ENCODE assay signal across 20 cellular contexts in genomic region chr4:185920691-185921260, GRCh38.
DNase-seq lines count a peak whose midpoint lies in the region; ATAC-seq and TF ChIP-seq lines count a peak whose summit lies in the region.
"Had no signal": no experiment of that assay in that cellular context is flagged by ENCODE, and none has a peak within 500 bp of the region (broad histone marks: within the 10 kb centered on the region; RNA-seq: fewer than 3 reads in every experiment).

No MANE protein-coding gene starts in this region.

- intact Hi-C loops in left cardiac atrium (cut with DNase I), result no loop called here
- intact Hi-C loops in PC-9 (cut with micrococcal nuclease; ENCODE audit: unreplicated experiment), result no loop called here
- intact Hi-C loops in esophagus muscularis mucosa (cut with DNase I), result no loop called here
- intact Hi-C loops in activated T-helper 2 cell treated with anti-CD3 and anti-CD28 coated beads, Interferon-gamma antibody, Interleukin-2, Interleukin-4, amounts not matched to agents 10 μg/mL and 5 μg/mL and 100 μg/mL, durations not matched to agents 14 hours and 24 hours and 36 hours (cut with micrococcal nuclease), result no loop called here

- peak overlapping the region; percentile 87 for H3K27ac ChIP-seq in cardiac muscle cell
- no peak overlapping the region for H3K27ac ChIP-seq in HEK293 (ENCODE audit: extremely low read depth, low read depth, low read length)
- peak overlapping the region; percentile 43 for H3K27ac ChIP-seq in PC-9
- peak overlapping the region; percentile 64 for H3K27ac ChIP-seq in mesodermal cell (ENCODE audit: low read depth, low read length, severe bottlenecking)
- H3K27ac ChIP-seq in esophagus muscularis mucosa (replicated peaks in 1 of 4), result no peak overlapping the region
- no peak overlapping the region for H3K27ac ChIP-seq in Peyer's patch
- H3K27ac ChIP-seq: 22Rv1 had no signal

- no peaks in the 10 kb centered on the region for H3K9me3 Mint-ChIP-seq in activated T-helper 2 cell treated with anti-CD3 and anti-CD28 coated beads, Interferon-gamma antibody, Interleukin-2, Interleukin-4, amounts not matched to agents 10 μg/mL and 5 μg/mL and 100 μg/mL, durations not matched to agents 14 hours and 24 hours and 36 hours

- no peak overlapping the region for H3K27ac Mint-ChIP-seq in activated T-helper 2 cell treated with anti-CD3 and anti-CD28 coated beads, Interferon-gamma antibody, Interleukin-2, Interleukin-4, amounts not matched to agents 10 μg/mL and 5 μg/mL and 100 μg/mL, durations not matched to agents 14 hours and 24 hours and 36 hours
- H3K27ac Mint-ChIP-seq: GM23338 had no signal

- H3K36me3 Mint-ChIP-seq in activated T-helper 2 cell treated with anti-CD3 and anti-CD28 coated beads, Interferon-gamma antibody, Interleukin-2, Interleukin-4, amounts not matched to agents 10 μg/mL and 5 μg/mL and 100 μg/mL, durations not matched to agents 14 hours and 24 hours and 36 hours (ENCODE audit: low read depth), result no peaks in the 10 kb centered on the region

- no peaks in the 10 kb centered on the region for H3K27me3 Mint-ChIP-seq in activated T-helper 2 cell treated with anti-CD3 and anti-CD28 coated beads, Interferon-gamma antibody, Interleukin-2, Interleukin-4, amounts not matched to agents 10 μg/mL and 5 μg/mL and 100 μg/mL, durations not matched to agents 14 hours and 24 hours and 36 hours (ENCODE audit: low read depth)

- H3K27me3 ChIP-seq in cardiac muscle cell, result no peaks in the 10 kb centered on the region
- no peaks in the 10 kb centered on the region for H3K27me3 ChIP-seq in PC-9 (ENCODE audit: insufficient read depth, low read depth)
- H3K27me3 ChIP-seq in esophagus muscularis mucosa, result no peaks in the 10 kb centered on the region
- H3K27me3 ChIP-seq in Peyer's patch, result no peaks in the 10 kb centered on the region

- no TSS peak for BruUV-seq in PC-9 (replicated peaks; lab: Mats Ljungman, UMichigan)

- CTCF ChIA-PET in HEK293 (lab: Yijun Ruan, JAX) (no interaction called here), PC-9 (lab: Charles Lee) (no interaction called here)

- H3K4me1 ChIP-seq in cardiac muscle cell (ENCODE audit: low read depth) (peaks cover 45% of the 10 kb centered on the region), HEK293 (ENCODE audit: control insufficient read depth, insufficient read depth, low read length) (no peaks in the 10 kb centered on the region), PC-9 (replicated peaks; ENCODE audit: insufficient read depth) (peaks cover 11% of the 10 kb centered on the region), mesodermal cell (ENCODE audit: control insufficient read depth, insufficient read depth, low read length, poor library complexity, severe bottlenecking) (peaks cover 19% of the 10 kb centered on the region), esophagus muscularis mucosa (peaks cover 0 to 5% (median 0%) of the 10 kb centered on the region in 4 donors), Peyer's patch (no peaks in the 10 kb centered on the region)

- H3K79me2 ChIP-seq in PC-9 (ENCODE audit: low read depth), result no peaks in the 10 kb centered on the region

- no peak for TF ChIP-seq CTCF in cardiac muscle cell (IDR thresholded peaks at IDR 0.05; ENCODE audit: low read depth, low read length)
- no peak for TF ChIP-seq CTCF in HEK293 (tag by site-specific recombination; IDR thresholded peaks at IDR 0.05)
- no peak for TF ChIP-seq CTCF in PC-9 (conservative IDR thresholded peaks at IDR 0.05)
- no peak for TF ChIP-seq CTCF in esophagus muscularis mucosa (IDR thresholded peaks at IDR 0.05)
- no peak for TF ChIP-seq CTCF in Peyer's patch (IDR thresholded peaks at IDR 0.05)

- POLR2A ChIA-PET in HEK293 (lab: Yijun Ruan, JAX) (no interaction called here), PC-9 (lab: Charles Lee; ENCODE audit: unreplicated experiment) (no interaction called here)

- 81 to 84% methylated on average over 5 to 8 of the region's 10 CpGs for WGBS in mesodermal cell (ENCODE audit: insufficient coverage in 2 of 2), 2 experiments
- 87% methylated on average over 10 of the region's 10 CpGs for WGBS in esophagus muscularis mucosa

- no peak overlapping the region for H2AFZ ChIP-seq in PC-9

- H3K36me3 ChIP-seq in cardiac muscle cell (no peaks in the 10 kb centered on the region), HEK293 (ENCODE audit: control insufficient read depth in 2 of 2, insufficient read depth in 1 of 2, low read length in 2 of 2) (no peaks in the 10 kb centered on the region), PC-9 (ENCODE audit: low read depth) (no peaks in the 10 kb centered on the region), mesodermal cell (ENCODE audit: control insufficient read depth, insufficient read depth, low read length) (no peaks in the 10 kb centered on the region), esophagus muscularis mucosa (no peaks in the 10 kb centered on the region), Peyer's patch (no peaks in the 10 kb centered on the region)

- TF ChIP-seq POLR2A in esophagus muscularis mucosa (IDR thresholded peaks at IDR 0.05; ENCODE audit: low read depth) (no peak), Peyer's patch (IDR thresholded peaks at IDR 0.05) (no peak)

- DNase-seq in cardiac muscle cell (ENCODE audit: low read depth in 1 of 2, low spot score in 1 of 2) (peak in 1 of 2 donors; percentile 68), left cardiac atrium (no peak), PC-9 (no peak), esophagus muscularis mucosa (ENCODE audit: extremely low spot score) (no peak), Peyer's patch (no peak)
- no peak for DNase-seq in activated T-helper 2 cell treated with anti-CD3 and anti-CD28 coated beads, Interferon-gamma antibody, Interleukin-2, Interleukin-4, amounts not matched to agents 10 μg/mL and 5 μg/mL and 100 μg/mL, durations not matched to agents 14 hours and 24 hours and 36 hours (ENCODE audit: low spot score)
- DNase-seq: AML-193, COR-L47, GF-D8, MM.1S, NCI-H1092, NCI-H1436 treated with DMSO at 0.1 percent for 48 hours, NCI-H2029 treated with DMSO at 0.1 percent for 48 hours, NCI-H2171 treated with DMSO at 0.1 percent for 48 hours, SHP77 treated with DMSO at 0.1 percent for 48 hours had no signal

- TF ChIP-seq EP300 in esophagus muscularis mucosa (IDR thresholded peaks at IDR 0.05), result no peak

- H3F3A ChIP-seq in PC-9 (ENCODE audit: insufficient read depth, low read depth), result 0 out of 2 replicates have a peak, but pooled peaks cover 10% of the 10 kb centered on the region

- no peaks in the 10 kb centered on the region for H4K20me1 ChIP-seq in PC-9 (ENCODE audit: insufficient read depth)

- ATAC-seq in left cardiac atrium, result no peak
- ATAC-seq: GM23338, HCT116 had no signal

- peak overlapping the region; percentile 48 for H3K4me2 ChIP-seq in PC-9
- H3K4me2 ChIP-seq: GM23338 had no signal

- H3K4me3 Mint-ChIP-seq in activated T-helper 2 cell treated with anti-CD3 and anti-CD28 coated beads, Interferon-gamma antibody, Interleukin-2, Interleukin-4, amounts not matched to agents 10 μg/mL and 5 μg/mL and 100 μg/mL, durations not matched to agents 14 hours and 24 hours and 36 hours (ENCODE audit: low read depth), result no peak overlapping the region
- H3K4me3 Mint-ChIP-seq: GM23338 had no signal

- H3K4me3 ChIP-seq in cardiac muscle cell (peak overlapping the region; percentile 0), HEK293 (ENCODE audit: low read depth, low read length) (no peak overlapping the region), PC-9 (no peak overlapping the region), mesodermal cell (ENCODE audit: extremely low read depth, insufficient read depth, low read length, poor library complexity, severe bottlenecking) (no peak overlapping the region), esophagus muscularis mucosa (no peak overlapping the region), Peyer's patch (no peak overlapping the region)
- H3K4me3 ChIP-seq: GM23338 had no signal

- no peaks in the 10 kb centered on the region for H3K4me1 Mint-ChIP-seq in activated T-helper 2 cell treated with anti-CD3 and anti-CD28 coated beads, Interferon-gamma antibody, Interleukin-2, Interleukin-4, amounts not matched to agents 10 μg/mL and 5 μg/mL and 100 μg/mL, durations not matched to agents 14 hours and 24 hours and 36 hours (ENCODE audit: low read depth)

- H3K9me3 ChIP-seq in cardiac muscle cell (ENCODE audit: low read depth) (no peaks in the 10 kb centered on the region), HEK293 (ENCODE audit: control insufficient read depth, insufficient read depth, low read depth, low read length) (no peaks in the 10 kb centered on the region), PC-9 (ENCODE audit: insufficient read depth, low read depth) (no peaks in the 10 kb centered on the region), mesodermal cell (ENCODE audit: control insufficient read depth, low read length) (no peaks in the 10 kb centered on the region), esophagus muscularis mucosa (no peaks in the 10 kb centered on the region), Peyer's patch (no peaks in the 10 kb centered on the region)

- H3K9me2 ChIP-seq in PC-9 (ENCODE audit: insufficient read depth), result no peaks in the 10 kb centered on the region

TF ChIP-seq in HEK293, 187 proteins besides CTCF, POLR2A, EP300 and RAD21 (continues in another document):
- 0 out of 2 replicates have a peak, but pooled peaks have one; percentile 14 for TF ChIP-seq FEZF1 (tag by site-specific recombination; IDR thresholded peaks at IDR 0.05)
- no peak for TF ChIP-seq ZNF623 (tag by site-specific recombination; IDR thresholded peaks at IDR 0.05)
- TF ChIP-seq ZNF629 (tag by site-specific recombination; IDR thresholded peaks at IDR 0.05), result no peak
- no peak for TF ChIP-seq ZNF37A (tag by site-specific recombination; IDR thresholded peaks at IDR 0.05)
- no peak for TF ChIP-seq PATZ1 (tag by site-specific recombination; IDR thresholded peaks at IDR 0.05)
- TF ChIP-seq SCRT2 (tag by site-specific recombination; IDR thresholded peaks at IDR 0.05), result no peak
- TF ChIP-seq ZNF677 (tag by site-specific recombination; IDR thresholded peaks at IDR 0.05), result no peak
- no peak for TF ChIP-seq SALL2 (tag by site-specific recombination; IDR thresholded peaks at IDR 0.05; ENCODE audit: borderline replicate concordance)
- no peak for TF ChIP-seq GLI2 (tag by site-specific recombination; IDR thresholded peaks at IDR 0.05; ENCODE audit: borderline replicate concordance, low read depth)

Comparison
In these comparisons a context has a peak if more than half of its experiments do, and no peak if none do; other contexts are left out.
1. H3K27ac ChIP-seq: peak in cardiac muscle cell (single experiment), PC-9 (single experiment) and mesodermal cell (single experiment); none in HEK293 (single experiment), esophagus muscularis mucosa (0 of 4) and Peyer's patch (0 of 4).